In genomic region chr2:227671170-227671887, GRCh38 we compare ENCODE assay signal across 26 cellular contexts. TPM values are rescaled to one million over a fixed set of nuclear protein-coding genes. Genes with fewer than 3 reads are reported as not detected.
DNase-seq lines count a peak whose midpoint lies in the region; ATAC-seq, FAIRE-seq and TF ChIP-seq lines count a peak whose summit lies in the region.
"Had no signal": no experiment of that assay in that cellular context is flagged by ENCODE, and none has a peak within 500 bp of the region (broad histone marks: within the 10 kb centered on the region; RNA-seq: fewer than 3 reads in every experiment).

No MANE protein-coding gene starts in this region.

- WGBS in A549 (ENCODE audit: missing lambda C conversion rate): 41% methylated on average over 2 of the region's 2 CpGs

- no peaks in the 10 kb centered on the region for H3K27me3 ChIP-seq in iPS-18a (ENCODE audit: control insufficient read depth, insufficient read depth, low read length)
- H3K27me3 ChIP-seq: Peyer's patch had no signal

- H3K4me3 ChIP-seq in A549 (no peak overlapping the region), iPS-18a (ENCODE audit: low read length) (peak overlapping the region; percentile 19)
- H3K4me3 ChIP-seq: Peyer's patch had no signal

- CTCF ChIA-PET in A549 (lab: Yijun Ruan, JAX): no interaction called here

- no peak for DNase-seq in A549 (ENCODE audit: low read depth in 1 of 2, low spot score in 1 of 2)
- DNase-seq in NCI-H460 (ENCODE audit: extremely low read depth, low read depth): peak; percentile 35
- DNase-seq in putamen (ENCODE audit: low spot score): no peak
- DNase-seq in SK-N-DZ (ENCODE audit: low spot score): no peak
- DNase-seq in NCI-H510A treated with DMSO at 0.1 percent for 48 hours (lab: John Stamatoyannopoulos, UW): no peak
- DNase-seq: Caco-2; CD4-positive, alpha-beta T cell; DMS153; GDM1; NCI-H1092 treated with DMSO at 0.1 percent for 48 hours; NCI-H146; NCI-H2029 treated with DMSO at 0.1 percent for 48 hours; NCI-H446 treated with DMSO at 0.1 percent for 48 hours; NCI-H748 treated with DMSO at 0.1 percent for 48 hours; NK-92 treated with Interleukin-12 subunit alpha and Interleukin-12 subunit beta, amount 100 ng/mL, for 24 hours; Peyer's patch had no signal

- H3K36me3 ChIP-seq in iPS-18a (ENCODE audit: control insufficient read depth, low read depth, low read length): no peaks in the 10 kb centered on the region
- H3K36me3 ChIP-seq: Peyer's patch had no signal

- no peak for ATAC-seq in A549
- ATAC-seq: HCT116 had no signal

- no peak for TF ChIP-seq POLR2A in A549 (IDR thresholded peaks at IDR 0.05; ENCODE audit: low read length)

- FAIRE-seq in A549 (lab: Jason Lieb, UNC): no peak
- FAIRE-seq: A204.1, GM19239 had no signal

- POLR2A ChIA-PET in A549 (lab: Yijun Ruan, JAX): no interaction called here

- H3K4me2 ChIP-seq in A549: no peak overlapping the region

- H3K4me1 ChIP-seq in A549: no peaks in the 10 kb centered on the region
- H3K4me1 ChIP-seq in iPS-18a (ENCODE audit: control insufficient read depth, low read depth, low read length): peaks cover 13% of the 10 kb centered on the region
- H3K4me1 ChIP-seq: Caco-2, Peyer's patch had no signal

- H3K9ac ChIP-seq in iPS-18a (ENCODE audit: low read length): no peak overlapping the region

- H3K27ac ChIP-seq in A549 (no peak overlapping the region), iPS-18a (ENCODE audit: low read length) (no peak overlapping the region)
- H3K27ac ChIP-seq: HL-60, Peyer's patch had no signal

- no peak for TF ChIP-seq EP300 in A549 (IDR thresholded peaks at IDR 0.05)

- H3K9me3 ChIP-seq in A549 (no peaks in the 10 kb centered on the region), iPS-18a (ENCODE audit: control insufficient read depth, low read depth, low read length) (no peaks in the 10 kb centered on the region)
- H3K9me3 ChIP-seq: Caco-2, Peyer's patch had no signal

- TF ChIP-seq RAD21 in A549 (conservative IDR thresholded peaks at IDR 0.05 in 1 of 2, IDR thresholded peaks at IDR 0.05 in 1 of 2): no peak

- TF ChIP-seq CTCF in A549 (IDR thresholded peaks at IDR 0.05): no peak

TF ChIP-seq in A549, 52 proteins besides CTCF, POLR2A, EP300 and RAD21:
- TF ChIP-seq MAFK (IDR thresholded peaks at IDR 0.05; ENCODE audit: partially characterized antibody) (peak; percentile 44), MAZ (IDR thresholded peaks at IDR 0.05; ENCODE audit: borderline replicate concordance, low read depth, low read length) (no peak)
TF ChIP-seq in A549: peak in this region for 1.

RNA-seq across cellular contexts. Expression of gene SCYGR5, which starts 4.7 kb away (rescaled TPM):
- polyA plus RNA-seq in A549 (2011; rRNA removed) (not detected in 2 replicates), A549 (2017; fragmentation: RNase III; extraction: RNeasy Plus Mini Kit Qiagen cat#74134 plus additional on column Dnase treatment) (not detected in 3 replicates)
- not detected in 2 replicates for polyA plus RNA-seq in A549 (2012; cell fraction: cytosol; rRNA removed)
- polyA plus RNA-seq in A549 (2012; cell fraction: nucleus; rRNA removed): not detected in 2 replicates
- not detected in 2 replicates for polyA minus RNA-seq in A549 (2011; rRNA and poly(A)+ RNA removed)
- not detected in 2 replicates for total RNA-seq in NCI-H460 (2014; rRNA removed; shearing (Covaris generic))
- not detected in 2 replicates for polyA plus RNA-seq in NCI-H460 (2014; cell fraction: nucleus; rRNA removed)
- polyA plus RNA-seq in SK-N-DZ (2014; cell fraction: cytosol; rRNA removed): not detected in 2 replicates
- not detected in 2 replicates for polyA plus RNA-seq in SK-N-DZ (2014; cell fraction: nucleus; rRNA removed)
- total RNA-seq: Caco-2; CD4-positive, alpha-beta T cell; Daoy; HT1080; LHCN-M2; Peyer's patch; SK-MEL-5 had no signal
- polyA plus RNA-seq: BJ had no signal

RNA-seq across cellular contexts. Expression of gene SLC19A3, which starts 46.5 kb away (rescaled TPM):
- polyA plus RNA-seq in A549 (2011; rRNA removed) (7.6 and 8.8 TPM in 2 replicates), A549 (2017; fragmentation: RNase III; extraction: RNeasy Plus Mini Kit Qiagen cat#74134 plus additional on column Dnase treatment) (2.2 to 2.8 TPM (median 2.7 TPM) in 3 replicates)
- polyA plus RNA-seq in A549 (2012; cell fraction: cytosol; rRNA removed): 2.6 and 3.2 TPM in 2 replicates
- polyA plus RNA-seq in A549 (2012; cell fraction: nucleus; rRNA removed): 7.2 and 9.5 TPM in 2 replicates
- polyA minus RNA-seq in A549 (2011; rRNA and poly(A)+ RNA removed): 20.8 and 23.6 TPM in 2 replicates
- 9.7 and 12.3 TPM in 2 replicates for total RNA-seq in NCI-H460 (2014; rRNA removed; shearing (Covaris generic))
- polyA plus RNA-seq in NCI-H460 (2014; cell fraction: nucleus; rRNA removed): 10.2 and 25.7 TPM in 2 replicates
- polyA plus RNA-seq in SK-N-DZ (2014; cell fraction: cytosol; rRNA removed): 0.61 and 1.9 TPM in 2 replicates
- polyA plus RNA-seq in SK-N-DZ (2014; cell fraction: nucleus; rRNA removed): 1.4 and 1.6 TPM in 2 replicates
- total RNA-seq: CD4-positive, alpha-beta T cell; HT1080 had no signal
- polyA plus RNA-seq: BJ had no signal

RNA-seq across cellular contexts. Expression of gene SCYGR6, which starts 53.2 kb away (rescaled TPM):
- polyA plus RNA-seq in A549 (2011; rRNA removed): not detected in 2 replicates
- not detected in 2 replicates for polyA plus RNA-seq in A549 (2012; cell fraction: cytosol; rRNA removed)
- not detected in 2 replicates for polyA plus RNA-seq in A549 (2012; cell fraction: nucleus; rRNA removed)
- polyA plus RNA-seq in A549 (2017; fragmentation: RNase III; extraction: RNeasy Plus Mini Kit Qiagen cat#74134 plus additional on column Dnase treatment): not detected in 3 replicates
- not detected in 2 replicates for polyA minus RNA-seq in A549 (2011; rRNA and poly(A)+ RNA removed)
- total RNA-seq in NCI-H460 (2014; rRNA removed; shearing (Covaris generic)): not detected in 2 replicates
- polyA plus RNA-seq in NCI-H460 (2014; cell fraction: nucleus; rRNA removed): not detected in 2 replicates
- polyA plus RNA-seq in SK-N-DZ (2014; cell fraction: cytosol; rRNA removed): not detected in 2 replicates
- not detected in 2 replicates for polyA plus RNA-seq in SK-N-DZ (2014; cell fraction: nucleus; rRNA removed)
- total RNA-seq: Caco-2; CD4-positive, alpha-beta T cell; Daoy; HT1080; LHCN-M2; Peyer's patch; SK-MEL-5 had no signal
- polyA plus RNA-seq: BJ had no signal

RNA-seq across cellular contexts. Expression of gene SCYGR4, which starts 54.0 kb away (rescaled TPM):
- polyA plus RNA-seq in A549 (2011; rRNA removed) (not detected in 2 replicates), A549 (2017; fragmentation: RNase III; extraction: RNeasy Plus Mini Kit Qiagen cat#74134 plus additional on column Dnase treatment) (not detected in 3 replicates)
- polyA plus RNA-seq in A549 (2012; cell fraction: cytosol; rRNA removed): not detected in 2 replicates
- 0.06 TPM in 2 replicates for polyA plus RNA-seq in A549 (2012; cell fraction: nucleus; rRNA removed)
- polyA minus RNA-seq in A549 (2011; rRNA and poly(A)+ RNA removed): not detected in 2 replicates
- 0.10 and 0.14 TPM in 2 replicates for total RNA-seq in NCI-H460 (2014; rRNA removed; shearing (Covaris generic))
- polyA plus RNA-seq in NCI-H460 (2014; cell fraction: nucleus; rRNA removed): not detected in 2 replicates
- not detected in 2 replicates for polyA plus RNA-seq in SK-N-DZ (2014; cell fraction: cytosol; rRNA removed)
- not detected in 2 replicates for polyA plus RNA-seq in SK-N-DZ (2014; cell fraction: nucleus; rRNA removed)
- total RNA-seq: Caco-2; CD4-positive, alpha-beta T cell; Daoy; HT1080; LHCN-M2; Peyer's patch; SK-MEL-5 had no signal
- polyA plus RNA-seq: BJ had no signal

RNA-seq across cellular contexts. Expression of gene SCYGR3, which starts 56.7 kb away (rescaled TPM):
- not detected in 2 replicates for polyA plus RNA-seq in A549 (2011; rRNA removed)
- not detected in 2 replicates for polyA plus RNA-seq in A549 (2012; cell fraction: cytosol; rRNA removed)
- polyA plus RNA-seq in A549 (2012; cell fraction: nucleus; rRNA removed): not detected in 2 replicates
- polyA plus RNA-seq in A549 (2017; fragmentation: RNase III; extraction: RNeasy Plus Mini Kit Qiagen cat#74134 plus additional on column Dnase treatment): not detected in 3 replicates
- polyA minus RNA-seq in A549 (2011; rRNA and poly(A)+ RNA removed): not detected in 2 replicates
- total RNA-seq in NCI-H460 (2014; rRNA removed; shearing (Covaris generic)): not detected in 2 replicates
- not detected in 2 replicates for polyA plus RNA-seq in NCI-H460 (2014; cell fraction: nucleus; rRNA removed)
- not detected in 2 replicates for polyA plus RNA-seq in SK-N-DZ (2014; cell fraction: cytosol; rRNA removed)
- not detected in 2 replicates for polyA plus RNA-seq in SK-N-DZ (2014; cell fraction: nucleus; rRNA removed)
- total RNA-seq: Caco-2; CD4-positive, alpha-beta T cell; Daoy; HT1080; LHCN-M2; Peyer's patch; SK-MEL-5 had no signal
- polyA plus RNA-seq: BJ had no signal
